In the genomic region with DNA sequence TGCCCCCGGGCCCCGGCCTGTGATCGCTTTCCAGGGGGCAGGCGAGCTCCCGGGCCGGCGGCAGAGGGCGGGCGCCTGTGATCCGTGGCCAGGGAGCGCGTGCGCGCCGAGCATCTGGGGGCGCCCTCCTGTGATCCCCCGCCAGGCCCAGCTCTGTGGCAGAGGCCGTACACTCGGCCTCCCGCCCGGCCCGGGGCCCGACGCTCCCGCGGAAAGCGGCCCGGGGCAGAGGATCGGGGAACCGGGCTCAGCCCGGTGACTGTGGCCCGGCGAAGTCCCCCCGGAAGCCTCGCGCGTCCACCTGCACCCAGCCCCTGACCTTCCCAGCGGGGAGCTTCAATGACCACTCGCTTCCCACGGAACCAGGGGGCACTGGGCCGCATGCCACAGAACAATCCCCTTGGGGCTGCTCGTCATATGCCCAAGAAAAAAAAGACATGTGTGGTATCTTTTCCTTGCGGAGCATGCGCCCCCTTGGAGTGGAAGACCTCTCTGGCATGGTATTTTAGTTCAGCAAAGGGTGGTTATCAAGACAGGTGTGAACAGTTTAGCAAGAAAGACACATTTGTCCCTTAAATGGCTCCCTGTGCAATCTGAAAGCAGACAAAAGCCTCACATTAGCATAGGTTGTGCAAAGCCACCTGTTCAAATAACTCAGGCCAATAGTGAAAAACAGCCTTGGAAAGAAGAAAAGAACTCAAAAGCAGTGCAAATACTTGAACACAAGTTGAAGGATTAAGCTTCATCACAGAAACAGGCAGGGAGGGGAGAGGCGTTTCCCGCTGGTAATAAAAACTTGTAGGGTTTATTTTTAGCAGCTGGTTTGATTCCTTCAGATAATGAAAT, we compare ENCODE assay signal across 2 cellular contexts.
TF ChIP-seq lines count a peak whose summit lies in the region.

No MANE protein-coding gene starts in this region.

TF ChIP-seq in IMR-90, 13 proteins besides CTCF, POLR2A, EP300 and RAD21:
- TF ChIP-seq BHLHE40 (IDR thresholded peaks at IDR 0.05; ENCODE audit: low read depth, low read length) (no peak), NFE2L2 (IDR thresholded peaks at IDR 0.05; ENCODE audit: low read depth, low read length) (no peak), CHD1 (IDR thresholded peaks at IDR 0.05; ENCODE audit: low read depth, low read length) (no peak), CEBPB (IDR thresholded peaks at IDR 0.05; ENCODE audit: low read depth, low read length) (no peak), MAFK (IDR thresholded peaks at IDR 0.05; ENCODE audit: low read depth, low read length) (no peak), SMC3 (IDR thresholded peaks at IDR 0.05; ENCODE audit: low read depth, low read length) (no peak)
- TF ChIP-seq, protein P1, sequence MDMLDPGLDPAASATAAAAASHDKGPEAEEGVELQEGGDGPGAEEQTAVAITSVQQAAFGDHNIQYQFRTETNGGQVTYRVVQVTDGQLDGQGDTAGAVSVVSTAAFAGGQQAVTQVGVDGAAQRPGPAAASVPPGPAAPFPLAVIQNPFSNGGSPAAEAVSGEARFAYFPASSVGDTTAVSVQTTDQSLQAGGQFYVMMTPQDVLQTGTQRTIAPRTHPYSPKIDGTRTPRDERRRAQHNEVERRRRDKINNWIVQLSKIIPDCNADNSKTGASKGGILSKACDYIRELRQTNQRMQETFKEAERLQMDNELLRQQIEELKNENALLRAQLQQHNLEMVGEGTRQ (IDR thresholded peaks at IDR 0.05; ENCODE audit: low read depth, low read length) = no peak

TF ChIP-seq in HepG2, 621 proteins besides CTCF, POLR2A, EP300 and RAD21:
- TF ChIP-seq, protein P2, sequence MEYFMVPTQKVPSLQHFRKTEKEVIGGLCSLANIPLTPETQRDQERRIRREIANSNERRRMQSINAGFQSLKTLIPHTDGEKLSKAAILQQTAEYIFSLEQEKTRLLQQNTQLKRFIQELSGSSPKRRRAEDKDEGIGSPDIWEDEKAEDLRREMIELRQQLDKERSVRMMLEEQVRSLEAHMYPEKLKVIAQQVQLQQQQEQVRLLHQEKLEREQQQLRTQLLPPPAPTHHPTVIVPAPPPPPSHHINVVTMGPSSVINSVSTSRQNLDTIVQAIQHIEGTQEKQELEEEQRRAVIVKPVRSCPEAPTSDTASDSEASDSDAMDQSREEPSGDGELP (IDR thresholded peaks at IDR 0.05; ENCODE audit: borderline replicate concordance, low read depth) = peak; percentile 39; the same call in 1 of the 2 replicates
- TF ChIP-seq ZNF792 (CRISPR knock-in tag; IDR thresholded peaks at IDR 0.05) (no peak), ZNF33B (CRISPR knock-in tag; IDR thresholded peaks at IDR 0.05) (no peak), JARID2 (CRISPR knock-in tag; IDR thresholded peaks at IDR 0.05; ENCODE audit: insufficient replicate concordance) (no peak)
- TF ChIP-seq, protein P3, sequence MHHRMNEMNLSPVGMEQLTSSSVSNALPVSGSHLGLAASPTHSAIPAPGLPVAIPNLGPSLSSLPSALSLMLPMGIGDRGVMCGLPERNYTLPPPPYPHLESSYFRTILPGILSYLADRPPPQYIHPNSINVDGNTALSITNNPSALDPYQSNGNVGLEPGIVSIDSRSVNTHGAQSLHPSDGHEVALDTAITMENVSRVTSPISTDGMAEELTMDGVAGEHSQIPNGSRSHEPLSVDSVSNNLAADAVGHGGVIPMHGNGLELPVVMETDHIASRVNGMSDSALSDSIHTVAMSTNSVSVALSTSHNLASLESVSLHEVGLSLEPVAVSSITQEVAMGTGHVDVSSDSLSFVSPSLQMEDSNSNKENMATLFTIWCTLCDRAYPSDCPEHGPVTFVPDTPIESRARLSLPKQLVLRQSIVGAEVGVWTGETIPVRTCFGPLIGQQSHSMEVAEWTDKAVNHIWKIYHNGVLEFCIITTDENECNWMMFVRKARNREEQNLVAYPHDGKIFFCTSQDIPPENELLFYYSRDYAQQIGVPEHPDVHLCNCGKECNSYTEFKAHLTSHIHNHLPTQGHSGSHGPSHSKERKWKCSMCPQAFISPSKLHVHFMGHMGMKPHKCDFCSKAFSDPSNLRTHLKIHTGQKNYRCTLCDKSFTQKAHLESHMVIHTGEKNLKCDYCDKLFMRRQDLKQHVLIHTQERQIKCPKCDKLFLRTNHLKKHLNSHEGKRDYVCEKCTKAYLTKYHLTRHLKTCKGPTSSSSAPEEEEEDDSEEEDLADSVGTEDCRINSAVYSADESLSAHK (CRISPR knock-in tag; IDR thresholded peaks at IDR 0.05; ENCODE audit: borderline replicate concordance) = no peak
- TF ChIP-seq, protein P4, sequence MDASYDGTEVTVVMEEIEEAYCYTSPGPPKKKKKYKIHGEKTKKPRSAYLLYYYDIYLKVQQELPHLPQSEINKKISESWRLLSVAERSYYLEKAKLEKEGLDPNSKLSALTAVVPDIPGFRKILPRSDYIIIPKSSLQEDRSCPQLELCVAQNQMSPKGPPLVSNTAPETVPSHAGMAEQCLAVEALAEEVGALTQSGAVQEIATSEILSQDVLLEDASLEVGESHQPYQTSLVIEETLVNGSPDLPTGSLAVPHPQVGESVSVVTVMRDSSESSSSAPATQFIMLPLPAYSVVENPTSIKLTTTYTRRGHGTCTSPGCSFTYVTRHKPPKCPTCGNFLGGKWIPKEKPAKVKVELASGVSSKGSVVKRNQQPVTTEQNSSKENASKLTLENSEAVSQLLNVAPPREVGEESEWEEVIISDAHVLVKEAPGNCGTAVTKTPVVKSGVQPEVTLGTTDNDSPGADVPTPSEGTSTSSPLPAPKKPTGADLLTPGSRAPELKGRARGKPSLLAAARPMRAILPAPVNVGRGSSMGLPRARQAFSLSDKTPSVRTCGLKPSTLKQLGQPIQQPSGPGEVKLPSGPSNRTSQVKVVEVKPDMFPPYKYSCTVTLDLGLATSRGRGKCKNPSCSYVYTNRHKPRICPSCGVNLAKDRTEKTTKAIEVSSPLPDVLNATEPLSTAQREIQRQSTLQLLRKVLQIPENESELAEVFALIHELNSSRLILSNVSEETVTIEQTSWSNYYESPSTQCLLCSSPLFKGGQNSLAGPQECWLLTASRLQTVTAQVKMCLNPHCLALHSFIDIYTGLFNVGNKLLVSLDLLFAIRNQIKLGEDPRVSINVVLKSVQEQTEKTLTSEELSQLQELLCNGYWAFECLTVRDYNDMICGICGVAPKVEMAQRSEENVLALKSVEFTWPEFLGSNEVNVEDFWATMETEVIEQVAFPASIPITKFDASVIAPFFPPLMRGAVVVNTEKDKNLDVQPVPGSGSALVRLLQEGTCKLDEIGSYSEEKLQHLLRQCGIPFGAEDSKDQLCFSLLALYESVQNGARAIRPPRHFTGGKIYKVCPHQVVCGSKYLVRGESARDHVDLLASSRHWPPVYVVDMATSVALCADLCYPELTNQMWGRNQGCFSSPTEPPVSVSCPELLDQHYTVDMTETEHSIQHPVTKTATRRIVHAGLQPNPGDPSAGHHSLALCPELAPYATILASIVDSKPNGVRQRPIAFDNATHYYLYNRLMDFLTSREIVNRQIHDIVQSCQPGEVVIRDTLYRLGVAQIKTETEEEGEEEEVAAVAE (CRISPR knock-in tag; IDR thresholded peaks at IDR 0.05; ENCODE audit: borderline replicate concordance) = no peak
- TF ChIP-seq, protein P5, sequence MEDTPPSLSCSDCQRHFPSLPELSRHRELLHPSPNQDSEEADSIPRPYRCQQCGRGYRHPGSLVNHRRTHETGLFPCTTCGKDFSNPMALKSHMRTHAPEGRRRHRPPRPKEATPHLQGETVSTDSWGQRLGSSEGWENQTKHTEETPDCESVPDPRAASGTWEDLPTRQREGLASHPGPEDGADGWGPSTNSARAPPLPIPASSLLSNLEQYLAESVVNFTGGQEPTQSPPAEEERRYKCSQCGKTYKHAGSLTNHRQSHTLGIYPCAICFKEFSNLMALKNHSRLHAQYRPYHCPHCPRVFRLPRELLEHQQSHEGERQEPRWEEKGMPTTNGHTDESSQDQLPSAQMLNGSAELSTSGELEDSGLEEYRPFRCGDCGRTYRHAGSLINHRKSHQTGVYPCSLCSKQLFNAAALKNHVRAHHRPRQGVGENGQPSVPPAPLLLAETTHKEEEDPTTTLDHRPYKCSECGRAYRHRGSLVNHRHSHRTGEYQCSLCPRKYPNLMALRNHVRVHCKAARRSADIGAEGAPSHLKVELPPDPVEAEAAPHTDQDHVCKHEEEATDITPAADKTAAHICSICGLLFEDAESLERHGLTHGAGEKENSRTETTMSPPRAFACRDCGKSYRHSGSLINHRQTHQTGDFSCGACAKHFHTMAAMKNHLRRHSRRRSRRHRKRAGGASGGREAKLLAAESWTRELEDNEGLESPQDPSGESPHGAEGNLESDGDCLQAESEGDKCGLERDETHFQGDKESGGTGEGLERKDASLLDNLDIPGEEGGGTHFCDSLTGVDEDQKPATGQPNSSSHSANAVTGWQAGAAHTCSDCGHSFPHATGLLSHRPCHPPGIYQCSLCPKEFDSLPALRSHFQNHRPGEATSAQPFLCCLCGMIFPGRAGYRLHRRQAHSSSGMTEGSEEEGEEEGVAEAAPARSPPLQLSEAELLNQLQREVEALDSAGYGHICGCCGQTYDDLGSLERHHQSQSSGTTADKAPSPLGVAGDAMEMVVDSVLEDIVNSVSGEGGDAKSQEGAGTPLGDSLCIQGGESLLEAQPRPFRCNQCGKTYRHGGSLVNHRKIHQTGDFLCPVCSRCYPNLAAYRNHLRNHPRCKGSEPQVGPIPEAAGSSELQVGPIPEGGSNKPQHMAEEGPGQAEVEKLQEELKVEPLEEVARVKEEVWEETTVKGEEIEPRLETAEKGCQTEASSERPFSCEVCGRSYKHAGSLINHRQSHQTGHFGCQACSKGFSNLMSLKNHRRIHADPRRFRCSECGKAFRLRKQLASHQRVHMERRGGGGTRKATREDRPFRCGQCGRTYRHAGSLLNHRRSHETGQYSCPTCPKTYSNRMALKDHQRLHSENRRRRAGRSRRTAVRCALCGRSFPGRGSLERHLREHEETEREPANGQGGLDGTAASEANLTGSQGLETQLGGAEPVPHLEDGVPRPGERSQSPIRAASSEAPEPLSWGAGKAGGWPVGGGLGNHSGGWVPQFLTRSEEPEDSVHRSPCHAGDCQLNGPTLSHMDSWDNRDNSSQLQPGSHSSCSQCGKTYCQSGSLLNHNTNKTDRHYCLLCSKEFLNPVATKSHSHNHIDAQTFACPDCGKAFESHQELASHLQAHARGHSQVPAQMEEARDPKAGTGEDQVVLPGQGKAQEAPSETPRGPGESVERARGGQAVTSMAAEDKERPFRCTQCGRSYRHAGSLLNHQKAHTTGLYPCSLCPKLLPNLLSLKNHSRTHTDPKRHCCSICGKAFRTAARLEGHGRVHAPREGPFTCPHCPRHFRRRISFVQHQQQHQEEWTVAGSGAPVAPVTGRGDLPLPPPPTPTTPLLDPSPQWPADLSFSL (CRISPR knock-in tag; IDR thresholded peaks at IDR 0.05) = no peak
